8 cellular contexts compared by ENCODE assay signal in the genomic region with DNA sequence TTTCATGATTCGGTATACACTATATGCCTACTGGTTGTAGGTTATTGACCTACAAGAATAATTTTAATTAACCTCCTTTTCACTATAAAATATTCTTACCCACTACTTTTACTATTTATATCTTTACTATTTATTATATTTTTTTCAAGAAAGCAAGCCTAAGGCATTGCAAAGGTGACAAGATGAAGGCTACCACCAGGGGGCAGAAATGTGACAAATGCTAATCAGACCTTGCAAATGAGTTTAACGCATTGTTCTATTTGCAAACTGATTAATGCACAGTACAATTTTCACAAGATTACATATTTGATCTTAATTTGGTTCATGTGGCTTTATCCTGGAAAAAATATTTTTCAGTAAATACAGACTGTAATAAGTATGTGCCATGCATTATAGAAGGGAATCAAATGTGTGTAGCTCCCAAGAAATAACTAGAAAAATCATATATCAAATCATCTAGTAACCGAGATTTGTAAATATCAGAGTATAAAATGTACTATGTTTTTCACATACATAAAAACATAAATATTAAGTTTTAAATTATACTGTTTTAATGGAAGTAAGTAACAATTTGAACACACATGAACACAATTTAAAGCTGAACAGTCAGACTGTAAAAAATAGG.
DNase-seq lines count a peak whose midpoint lies in the region; ATAC-seq and TF ChIP-seq lines count a peak whose summit lies in the region.

No MANE protein-coding gene starts in this region.

- no peaks in the 10 kb centered on the region for H3K27me3 Mint-ChIP-seq in H9 (ENCODE audit: low read depth)
- H3K27me3 Mint-ChIP-seq in activated CD4-positive, alpha-beta T cell treated with anti-CD3 and anti-CD28 coated beads for 36 hours: peaks cover 8% of the 10 kb centered on the region
- no peaks in the 10 kb centered on the region for H3K27me3 Mint-ChIP-seq in effector memory CD8-positive, alpha-beta T cell
- peaks cover 0 to 8% (median 6%) of the 10 kb centered on the region in 5 donors for H3K27me3 Mint-ChIP-seq in naive thymus-derived CD4-positive, alpha-beta T cell
- no peaks in the 10 kb centered on the region for H3K27me3 Mint-ChIP-seq in type B pancreatic cell

- H2BK12ac ChIP-seq in H9 (ENCODE audit: insufficient read length, low read depth, low read length): no peak overlapping the region

- H3K9me3 Mint-ChIP-seq in H9 (peaks cover 0 to 3% of the 10 kb centered on the region in 2 experiments; a peak in 1 of 5 replicates), type B pancreatic cell (no peaks in the 10 kb centered on the region)
- no peaks in the 10 kb centered on the region for H3K9me3 Mint-ChIP-seq in activated CD4-positive, alpha-beta T cell treated with anti-CD3 and anti-CD28 coated beads for 36 hours (ENCODE audit: low read depth)
- peaks cover 0 to 2% of the 10 kb centered on the region in 2 donors for H3K9me3 Mint-ChIP-seq in effector memory CD8-positive, alpha-beta T cell
- no peaks in the 10 kb centered on the region for H3K9me3 Mint-ChIP-seq in naive thymus-derived CD4-positive, alpha-beta T cell

- H3K4me3 ChIP-seq in naive thymus-derived CD4-positive, alpha-beta T cell (ENCODE audit: low read length): no peak overlapping the region

- H2BK5ac ChIP-seq in H9 (ENCODE audit: insufficient read length, low read length): no peak overlapping the region

- no peak overlapping the region for H4K5ac ChIP-seq in H9 (ENCODE audit: insufficient read length, low read depth, low read length)

- H3K36me3 Mint-ChIP-seq in H9 (ENCODE audit: insufficient read depth in 1 of 3, low read depth in 3 of 3) (peaks cover 3 to 13% (median 11%) of the 10 kb centered on the region in 3 experiments; a peak in 5 of 7 replicates), type B pancreatic cell (no peaks in the 10 kb centered on the region)
- no peaks in the 10 kb centered on the region for H3K36me3 Mint-ChIP-seq in activated CD4-positive, alpha-beta T cell treated with anti-CD3 and anti-CD28 coated beads for 36 hours (ENCODE audit: low read depth)
- H3K36me3 Mint-ChIP-seq in effector memory CD8-positive, alpha-beta T cell (ENCODE audit: insufficient read depth): no peaks in the 10 kb centered on the region
- H3K36me3 Mint-ChIP-seq in naive thymus-derived CD4-positive, alpha-beta T cell: no peaks in the 10 kb centered on the region

- H3K4me1 ChIP-seq in H9 (ENCODE audit: insufficient read depth, low read length): no peaks in the 10 kb centered on the region
- H3K4me1 ChIP-seq in naive thymus-derived CD4-positive, alpha-beta T cell (ENCODE audit: control insufficient read depth in 2 of 2, insufficient read depth in 2 of 2, low read length in 2 of 2): no peaks in the 10 kb centered on the region

- H3K27ac ChIP-seq in H9 (ENCODE audit: insufficient read length, low read depth, low read length): no peak overlapping the region
- no peak overlapping the region for H3K27ac ChIP-seq in naive thymus-derived CD4-positive, alpha-beta T cell (ENCODE audit: low read depth, low read length)

- no peak overlapping the region for H3K23ac ChIP-seq in H9 (ENCODE audit: insufficient read length, low read depth, low read length)

- H3K9ac ChIP-seq in H9 (ENCODE audit: extremely low read depth, insufficient read length, low read length): no peak overlapping the region

- H3K4me1 Mint-ChIP-seq in H9: peaks cover 3 to 8% of the 10 kb centered on the region in 2 experiments; a peak in 2 of 4 replicates
- no peaks in the 10 kb centered on the region for H3K4me1 Mint-ChIP-seq in activated CD4-positive, alpha-beta T cell treated with anti-CD3 and anti-CD28 coated beads for 36 hours
- no peaks in the 10 kb centered on the region for H3K4me1 Mint-ChIP-seq in effector memory CD8-positive, alpha-beta T cell (ENCODE audit: low read depth in 2 of 2)
- no peaks in the 10 kb centered on the region for H3K4me1 Mint-ChIP-seq in naive thymus-derived CD4-positive, alpha-beta T cell
- no peaks in the 10 kb centered on the region for H3K4me1 Mint-ChIP-seq in type B pancreatic cell (ENCODE audit: unreplicated experiment)

- no peaks in the 10 kb centered on the region for H3K36me3 ChIP-seq in naive thymus-derived CD4-positive, alpha-beta T cell (ENCODE audit: control insufficient read depth in 2 of 3, insufficient read depth in 3 of 3, low read length in 3 of 3)

- no peak overlapping the region for H2AFZ ChIP-seq in H9 (ENCODE audit: low read length)

- CTCF ChIA-PET in activated CD4-positive, alpha-beta T cell treated with anti-CD3 and anti-CD28 coated beads for 36 hours (lab: Charles Lee): interaction anchor here (0.6 to 3.7 kb wide), 14 partner anchors 10 to 438 kb away, joined by 3 to 29 read pairs (median 3); no protein-coding TSS in a partner anchor
- CTCF ChIA-PET in naive thymus-derived CD4-positive, alpha-beta T cell (lab: Charles Lee): interaction anchor here (1.5 to 2.6 kb wide), 2 partner anchors 436 to 437 kb away, joined by 4 to 9 read pairs; no protein-coding TSS in a partner anchor

- no peak overlapping the region for H3K56ac ChIP-seq in H9 (ENCODE audit: insufficient read length, low read depth, low read length)

- no peaks in the 10 kb centered on the region for H3K9me3 ChIP-seq in H9 (ENCODE audit: control insufficient read depth, low read depth, low read length)
- H3K9me3 ChIP-seq in naive thymus-derived CD4-positive, alpha-beta T cell (ENCODE audit: control insufficient read depth in 2 of 3, low read length in 3 of 3): no peaks in the 10 kb centered on the region

- H3K18ac ChIP-seq in H9 (ENCODE audit: insufficient read length, low read depth, low read length): no peak overlapping the region

- peak; percentile 93 for TF ChIP-seq CTCF in H9 (conservative IDR thresholded peaks at IDR 0.05)
- TF ChIP-seq CTCF in type B pancreatic cell (conservative IDR thresholded peaks at IDR 0.05): peak; percentile 97

- H3T11ph ChIP-seq in H9 (ENCODE audit: low read length): no peak overlapping the region

- H3K27me3 ChIP-seq in H9 (ENCODE audit: insufficient read depth, low read length): no peaks in the 10 kb centered on the region
- H3K27me3 ChIP-seq in naive thymus-derived CD4-positive, alpha-beta T cell (ENCODE audit: control insufficient read depth in 2 of 2, insufficient read depth in 2 of 2, low read length in 2 of 2): no peaks in the 10 kb centered on the region

- H3K4me3 Mint-ChIP-seq in H9 (no peak overlapping the region), type B pancreatic cell (no peak overlapping the region)
- H3K4me3 Mint-ChIP-seq in activated CD4-positive, alpha-beta T cell treated with anti-CD3 and anti-CD28 coated beads for 36 hours: no peak overlapping the region
- no peak overlapping the region for H3K4me3 Mint-ChIP-seq in effector memory CD8-positive, alpha-beta T cell
- no peak overlapping the region for H3K4me3 Mint-ChIP-seq in naive thymus-derived CD4-positive, alpha-beta T cell

- H3K23me2 ChIP-seq in H9 (ENCODE audit: insufficient read length, low read depth, low read length, poor library complexity, severe bottlenecking): no peaks in the 10 kb centered on the region

- no peak overlapping the region for H3K4me2 ChIP-seq in H9 (ENCODE audit: insufficient read depth, insufficient read length, low read length)

- H3K79me1 ChIP-seq in H9 (ENCODE audit: insufficient read depth, low read depth, low read length, poor library complexity, severe bottlenecking): no peaks in the 10 kb centered on the region

- no CpG with 5 or more reads among the region's 3 CpGs for WGBS in H9 (ENCODE audit: extremely low coverage, insufficient read length, low lambda C conversion rate)

- H3K14ac ChIP-seq in H9 (ENCODE audit: insufficient read depth, low read length): no peak overlapping the region

- intact Hi-C loops in activated CD4-positive, alpha-beta T cell treated with anti-CD3 and anti-CD28 coated beads for 36 hours (cut with DNase I, micrococcal nuclease): loop anchor here (1.0 to 10.0 kb wide), 5 partner anchors 230 to 438 kb away; no protein-coding TSS in a partner anchor
- intact Hi-C loops in naive thymus-derived CD4-positive, alpha-beta T cell (cut with micrococcal nuclease): loop anchor here (2.0 to 5.0 kb wide), 2 partner anchors 284 to 287 kb away; no protein-coding TSS in a partner anchor

- no peak overlapping the region for H2BK20ac ChIP-seq in H9 (ENCODE audit: low read depth, low read length, poor library complexity, severe bottlenecking)

- DNase-seq in NCI-H2227 (lab: John Stamatoyannopoulos, UW; ENCODE audit: unreplicated experiment) (peak; percentile 1), NCI-H2227 treated with DMSO at 0.1 percent for 48 hours (lab: John Stamatoyannopoulos, UW) (no peak), H9 (peak; percentile 44), NCI-H1417 treated with DMSO at 0.1 percent for 48 hours (lab: John Stamatoyannopoulos, UW) (peak; percentile 7), type B pancreatic cell (ENCODE audit: extremely low spot score, unreplicated experiment) (no peak)
- DNase-seq in activated CD4-positive, alpha-beta T cell treated with anti-CD3 and anti-CD28 coated beads for 36 hours: peak; percentile 75
- peak; percentile 3 to 23 (median 23) for DNase-seq in effector memory CD8-positive, alpha-beta T cell
- DNase-seq in naive thymus-derived CD4-positive, alpha-beta T cell: peak in 8 of 9 donors; percentile 8 to 41 (median 28)

- no peaks in the 10 kb centered on the region for H3K79me2 ChIP-seq in H9 (ENCODE audit: insufficient read depth, low read length)

- H2BK120ac ChIP-seq in H9 (ENCODE audit: low read depth, low read length, poor library complexity, severe bottlenecking): no peak overlapping the region

- no peak overlapping the region for H2BK15ac ChIP-seq in H9 (ENCODE audit: low read depth, low read length)

- POLR2A ChIA-PET in activated CD4-positive, alpha-beta T cell treated with anti-CD3 and anti-CD28 coated beads for 36 hours (lab: Charles Lee): no interaction called here
- POLR2A ChIA-PET in naive thymus-derived CD4-positive, alpha-beta T cell (lab: Charles Lee): no interaction called here

- H3K27ac Mint-ChIP-seq in H9: no peak overlapping the region
- no peak overlapping the region for H3K27ac Mint-ChIP-seq in activated CD4-positive, alpha-beta T cell treated with anti-CD3 and anti-CD28 coated beads for 36 hours
- H3K27ac Mint-ChIP-seq in effector memory CD8-positive, alpha-beta T cell: no peak overlapping the region
- no peak overlapping the region for H3K27ac Mint-ChIP-seq in naive thymus-derived CD4-positive, alpha-beta T cell
- H3K27ac Mint-ChIP-seq in type B pancreatic cell: no peak overlapping the region

- no peak for ATAC-seq in activated CD4-positive, alpha-beta T cell treated with anti-CD3 and anti-CD28 coated beads for 36 hours
- no peak for ATAC-seq in effector memory CD8-positive, alpha-beta T cell (replicated peaks)
- no peak for ATAC-seq in naive thymus-derived CD4-positive, alpha-beta T cell

- no peak overlapping the region for H2AK5ac ChIP-seq in H9 (ENCODE audit: insufficient read length, low read length)

- H3K4ac ChIP-seq in H9 (ENCODE audit: low read depth, low read length): no peak overlapping the region

- no peak overlapping the region for H4K8ac ChIP-seq in H9 (replicated peaks; ENCODE audit: insufficient read length, low read depth, low read length)

- H4K20me1 ChIP-seq in H9 (ENCODE audit: control insufficient read depth, insufficient read depth, insufficient read length): no peaks in the 10 kb centered on the region

- H4K91ac ChIP-seq in H9 (ENCODE audit: insufficient read length, low read depth, low read length): no peak overlapping the region

Comparison
In these comparisons a context has a peak if more than half of its experiments do, and no peak if none do; other contexts are left out.
1. DNase-seq: peak in NCI-H2227 (single experiment), H9 (single experiment), NCI-H1417 treated with DMSO at 0.1 percent for 48 hours (single experiment), activated CD4-positive, alpha-beta T cell treated with anti-CD3 and anti-CD28 coated beads for 36 hours (single experiment), effector memory CD8-positive, alpha-beta T cell (3 of 3) and naive thymus-derived CD4-positive, alpha-beta T cell (8 of 9); none in NCI-H2227 treated with DMSO at 0.1 percent for 48 hours (single experiment) and type B pancreatic cell (single experiment).